Comparison of ENCODE assay signal across 2 cellular contexts in the genomic region with DNA sequence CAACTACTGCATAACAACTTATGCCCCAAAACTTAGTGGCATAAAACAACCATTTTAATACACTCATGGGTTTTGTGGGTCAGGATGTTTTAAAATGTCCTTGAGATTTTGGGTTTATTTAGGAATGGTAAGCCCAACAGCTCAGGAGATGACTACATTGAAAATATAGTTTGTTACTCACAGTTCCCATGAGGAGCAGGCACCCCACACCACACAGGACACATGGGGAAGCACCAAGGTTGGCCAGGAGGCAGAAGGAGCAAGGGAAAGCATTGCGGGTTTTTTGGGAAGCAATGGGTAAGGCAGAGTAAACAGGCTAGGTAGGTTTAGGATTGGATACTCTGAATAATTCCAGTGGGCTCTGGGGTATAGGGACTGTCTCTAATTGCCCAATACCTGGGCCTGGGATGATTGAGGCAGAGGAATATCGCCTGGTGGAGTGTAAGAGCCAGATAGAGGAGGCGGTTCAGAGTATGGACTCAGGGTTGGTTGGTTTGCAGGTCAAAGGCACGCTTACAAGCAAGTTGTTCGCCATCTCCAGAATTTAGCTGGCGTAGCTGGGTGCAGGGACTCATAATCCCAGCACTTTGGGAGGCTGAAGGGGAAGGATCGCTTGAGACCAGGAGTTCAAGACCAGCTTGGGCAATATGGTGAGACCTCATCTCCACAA.
TF ChIP-seq lines count a peak whose summit lies in the region.

No MANE protein-coding gene starts in this region.

TF ChIP-seq in HepG2, 621 proteins besides CTCF, POLR2A, EP300 and RAD21:
- TF ChIP-seq BORCS8-MEF2B (CRISPR knock-in tag; IDR thresholded peaks at IDR 0.05), result no peak
- peak; percentile 94 for TF ChIP-seq ZNF441 (CRISPR knock-in tag; IDR thresholded peaks at IDR 0.05; ENCODE audit: borderline replicate concordance)

TF ChIP-seq in HEK293, 187 proteins besides CTCF, POLR2A, EP300 and RAD21:
- no peak for TF ChIP-seq ZBTB17 (tag by site-specific recombination; IDR thresholded peaks at IDR 0.05)
- TF ChIP-seq ZNF24 (tag by site-specific recombination; IDR thresholded peaks at IDR 0.05), result no peak
- TF ChIP-seq ZNF48 (tag by site-specific recombination; IDR thresholded peaks at IDR 0.05), result no peak
- no peak for TF ChIP-seq ZNF777 (tag by site-specific recombination; IDR thresholded peaks at IDR 0.05; ENCODE audit: borderline replicate concordance)
- no peak for TF ChIP-seq ZNF114 (tag by site-specific recombination; IDR thresholded peaks at IDR 0.05)
- no peak for TF ChIP-seq ZFP3 (tag by site-specific recombination; IDR thresholded peaks at IDR 0.05; ENCODE audit: low read depth)
- TF ChIP-seq ZNF175 (tag by site-specific recombination; IDR thresholded peaks at IDR 0.05), result no peak
- peak; percentile 95 for TF ChIP-seq ZNF266 (tag by site-specific recombination; IDR thresholded peaks at IDR 0.05; ENCODE audit: low read depth)
